In the genomic region with DNA sequence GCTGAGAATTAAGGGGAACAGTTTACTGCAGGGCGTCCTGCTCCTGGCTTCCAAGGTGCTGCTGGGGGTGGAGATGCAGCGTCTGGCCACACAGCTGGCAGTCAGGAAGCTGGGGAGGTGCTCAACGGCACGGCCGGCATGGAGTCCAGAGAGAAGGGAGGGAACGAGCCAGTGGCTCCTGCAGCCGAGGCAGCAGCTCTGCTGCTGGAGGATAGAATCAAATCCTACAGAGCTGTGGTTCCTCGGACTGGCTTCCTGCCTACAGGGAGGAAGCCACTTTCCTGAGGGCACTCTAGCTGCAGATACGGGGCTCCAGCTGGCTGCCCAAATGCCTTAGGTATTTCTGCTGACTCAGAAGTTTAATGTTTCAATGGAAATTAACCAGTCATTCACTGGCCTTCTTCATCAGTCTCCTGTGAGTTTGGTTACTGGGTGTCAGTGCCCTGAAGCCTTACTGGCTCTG, we compare ENCODE assay signal across 9 cellular contexts.
A peak's percentile ranks its signal among the peaks of the same experiment; 100 is the strongest.
DNase-seq lines count a peak whose midpoint lies in the region; TF ChIP-seq lines count a peak whose summit lies in the region.
"Had no signal": no experiment of that assay in that cellular context is flagged by ENCODE, and none has a peak within 500 bp of the region (broad histone marks: within the 10 kb centered on the region; RNA-seq: fewer than 3 reads in every experiment).

No MANE protein-coding gene starts in this region.

- no peak for TF ChIP-seq CTCF in cardiac fibroblast (IDR thresholded peaks at IDR 0.05; ENCODE audit: low read depth, low read length)
- TF ChIP-seq CTCF in tibial nerve (IDR thresholded peaks at IDR 0.05) = no peak
- no peak for TF ChIP-seq CTCF in WERI-Rb-1 (IDR thresholded peaks at IDR 0.05; ENCODE audit: low read depth, low read length)

- TF ChIP-seq POLR2A in tibial nerve (IDR thresholded peaks at IDR 0.05) = no peak

- H3K27me3 ChIP-seq in tibial nerve (no peaks in the 10 kb centered on the region), WERI-Rb-1 (ENCODE audit: insufficient read depth, low read depth, severe bottlenecking) (no peaks in the 10 kb centered on the region)

- 33 to 38% methylated on average over 9 of the region's 9 CpGs for WGBS in tibial nerve, 2 donors

- H3K36me3 ChIP-seq in tibial nerve = peaks cover 0 to 45% (median 0%) of the 10 kb centered on the region in 3 donors
- no peaks in the 10 kb centered on the region; the same call in 1 of the 2 replicates for H3K36me3 ChIP-seq in WERI-Rb-1

- DNase-seq in Kasumi-1 (lab: John Stamatoyannopoulos, UW) = peak; percentile 41 to 51
- peak; percentile 17 to 71 for DNase-seq in cardiac fibroblast (ENCODE audit: low read depth in 2 of 2)
- peak; percentile 63 for DNase-seq in kidney tubule cell (ENCODE audit: low spot score)
- DNase-seq in tibial nerve (ENCODE audit: low spot score in 2 of 2) = no peak
- DNase-seq in WERI-Rb-1 = no peak
- DNase-seq in activated CD4-positive, alpha-beta T cell treated with anti-CD3 and anti-CD28 coated beads for 4 hours = no peak
- DNase-seq in NCI-H524 treated with DMSO at 0.1 percent for 48 hours (lab: John Stamatoyannopoulos, UW) = no peak
- DNase-seq: left cardiac atrium; stimulated activated CD4-positive, alpha-beta T cell treated with anti-CD3 and anti-CD28 coated beads, Interleukin-12 subunit alpha, Interleukin-12 subunit beta, amount 100 ng/mL, for 4 hours had no signal

- peak overlapping the region; percentile 70 to 93 (median 81) for H3K27ac ChIP-seq in tibial nerve
- no peak overlapping the region for H3K27ac ChIP-seq in WERI-Rb-1

- H3K9me3 ChIP-seq in tibial nerve = no peaks in the 10 kb centered on the region
- no peaks in the 10 kb centered on the region for H3K9me3 ChIP-seq in WERI-Rb-1 (ENCODE audit: severe bottlenecking)

- peaks cover 0 to 69% (median 26%) of the 10 kb centered on the region in 4 donors for H3K4me1 ChIP-seq in tibial nerve

- TF ChIP-seq EP300 in tibial nerve (IDR thresholded peaks at IDR 0.05) = no peak

- H3K4me3 ChIP-seq in cardiac fibroblast (replicated peaks in 1 of 2; ENCODE audit: low read depth in 2 of 2, low read length in 2 of 2) (no peak overlapping the region), tibial nerve (no peak overlapping the region), WERI-Rb-1 (ENCODE audit: low read depth, low read length) (no peak overlapping the region)

Comparison
In these comparisons a context has a peak if more than half of its experiments do, and no peak if none do; other contexts are left out.
1. DNase-seq: peak in Kasumi-1 (2 of 2), cardiac fibroblast (2 of 2) and kidney tubule cell (single experiment); none in tibial nerve (0 of 2), WERI-Rb-1 (single experiment), activated CD4-positive, alpha-beta T cell treated with anti-CD3 and anti-CD28 coated beads for 4 hours (0 of 2) and NCI-H524 treated with DMSO at 0.1 percent for 48 hours (single experiment).